8 cellular contexts compared by ENCODE assay signal in the genomic region with DNA sequence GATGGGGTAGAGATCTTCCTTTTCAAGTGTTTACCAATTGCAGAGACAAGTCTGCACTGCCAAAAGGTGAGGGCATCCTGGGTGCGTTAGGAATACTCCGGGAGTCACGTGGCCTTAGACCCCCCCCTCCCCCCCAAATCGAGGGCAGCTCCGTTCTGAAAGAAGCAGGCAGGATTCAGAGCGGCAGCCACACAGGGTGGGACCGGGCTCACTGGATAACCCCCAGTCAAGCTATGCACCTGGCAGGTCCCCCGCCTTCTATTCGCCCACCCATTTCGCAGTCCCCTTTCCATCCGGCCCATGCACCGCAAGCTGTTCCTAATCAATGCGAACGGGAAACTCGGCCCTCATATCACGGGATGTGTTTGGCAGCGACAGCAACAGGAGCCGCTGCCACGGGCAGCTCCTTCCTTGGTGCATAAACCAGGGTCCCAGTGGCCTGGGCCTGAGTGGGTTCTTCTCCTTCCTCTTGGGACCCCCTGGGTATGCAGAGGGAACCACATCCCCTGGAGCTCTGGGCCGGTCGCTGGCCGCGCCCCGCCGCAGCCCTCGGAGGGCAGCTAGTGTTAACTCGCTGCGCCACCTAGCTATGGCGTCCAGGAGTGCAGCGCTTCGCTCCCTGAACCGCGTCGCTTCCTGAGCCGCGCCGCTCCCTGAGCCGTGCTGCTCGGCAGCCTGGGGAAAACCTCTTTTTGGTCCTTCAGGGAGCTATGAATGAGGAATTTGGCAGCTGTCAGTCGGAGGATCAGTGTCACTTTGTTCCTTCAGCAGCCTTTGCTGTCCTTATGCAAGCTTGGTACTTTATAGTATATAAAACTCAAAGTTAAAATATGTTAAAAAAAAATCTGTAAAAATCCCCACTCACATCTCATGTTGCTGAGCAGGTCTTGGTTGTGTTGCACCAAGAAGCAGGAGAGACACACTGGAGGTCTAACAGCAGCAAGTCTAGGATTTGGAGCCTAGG. TPM values are rescaled to one million over a fixed set of nuclear protein-coding genes. Genes with fewer than 3 reads are reported as not detected.
A peak's percentile ranks its signal among the peaks of the same experiment; 100 is the strongest.
DNase-seq lines count a peak whose midpoint lies in the region; ATAC-seq lines count a peak whose summit lies in the region.

No MANE protein-coding gene starts in this region.

- DNase-seq in Caki2 (ENCODE audit: low read depth) (peak; percentile 61), NCI-H446 (lab: John Stamatoyannopoulos, UW) (peak; percentile 66 to 86), kidney glomerular epithelial cell (lab: John Stamatoyannopoulos, UW) (peak; percentile 57)
- peak; percentile 87 for DNase-seq in activated CD4-positive, alpha-beta T cell treated with anti-CD3 and anti-CD28 coated beads for 48 hours
- peak; percentile 87 for DNase-seq in stimulated activated CD4-positive, alpha-beta T cell treated with anti-CD3 and anti-CD28 coated beads, Interleukin-15, amount 100 ng/mL, for 24 hours

- in situ Hi-C loops in Caki2 (cut with HindIII; ENCODE audit: low pct_unique_long_range_greater_than_20kb, low sequenced_read_pairs): no loop called here

- peak overlapping the region; percentile 95 for H3K27ac ChIP-seq in cingulate gyrus (ENCODE audit: low read depth, low read length)

- ATAC-seq in HG02571 (IDR thresholded peaks at IDR 0.05; ENCODE audit: unreplicated experiment): peak; percentile 60
- no peak for ATAC-seq in HG02840 (IDR thresholded peaks at IDR 0.05; ENCODE audit: low FRiP score, unreplicated experiment)

RNA-seq across cellular contexts. Expression of a gene that starts 41.4 kb away (rescaled TPM):
- not detected in 2 replicates for total RNA-seq in Caki2 (2014; rRNA removed; shearing (Covaris generic); ENCODE audit: low replicate concordance)

RNA-seq across cellular contexts. Expression of a gene that starts 55.3 kb away (rescaled TPM):
- total RNA-seq in Caki2 (2014; rRNA removed; shearing (Covaris generic); ENCODE audit: low replicate concordance): 107 and 166 TPM in 2 replicates

RNA-seq across cellular contexts. Expression of a gene that starts 56.8 kb away (rescaled TPM):
- 59.3 and 86.8 TPM in 2 replicates for total RNA-seq in Caki2 (2014; rRNA removed; shearing (Covaris generic); ENCODE audit: low replicate concordance)
